In the genomic region with DNA sequence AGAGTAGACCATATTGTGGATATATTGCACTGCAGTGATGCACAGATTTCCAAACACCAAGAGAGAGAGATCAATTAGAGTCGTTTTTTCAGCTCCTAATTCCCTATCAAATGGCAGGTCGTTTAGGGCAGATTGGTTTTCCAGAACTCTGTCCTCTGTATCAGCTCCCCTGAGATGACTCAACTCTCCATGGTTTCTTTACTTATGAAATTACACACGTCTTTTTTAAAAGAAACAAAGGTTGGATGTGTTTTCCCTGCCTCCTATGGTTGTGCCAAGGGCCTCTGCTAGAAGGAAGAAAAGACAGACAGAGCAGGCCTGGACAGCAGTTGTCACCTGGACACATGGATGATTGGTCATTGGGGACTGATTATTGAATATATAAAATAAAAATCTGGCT, we compare ENCODE assay signal across 17 cellular contexts.
"Had no signal": no experiment of that assay in that cellular context is flagged by ENCODE, and none has a peak within 500 bp of the region (broad histone marks: within the 10 kb centered on the region; RNA-seq: fewer than 3 reads in every experiment).

No MANE protein-coding gene starts in this region.

- H3K9me3 ChIP-seq: adrenal gland, gastrocnemius medialis, neutrophil, ovary, prostate gland, testis had no signal

- DNase-seq: activated CD8-positive, alpha-beta memory T cell treated with anti-CD3 and anti-CD28 coated beads, Interleukin-2, amount 50 U/mL, for 4 hours; activated naive CD4-positive, alpha-beta T cell; activated T-cell treated with anti-CD3 and anti-CD28 coated beads, Interleukin-2, amount 50 U/mL, for 24 hours; adrenal gland; effector CD8-positive, alpha-beta T cell; gastrocnemius medialis; hypothalamus; left colon; mesenchymal stem cell; ovary; stimulated activated CD4-positive, alpha-beta T cell treated with anti-CD3 and anti-CD28 coated beads, Interleukin-2, amount 100 ng/mL, for 48 hours; stimulated activated CD8-positive, alpha-beta memory T cell treated with anti-CD3 and anti-CD28 coated beads, Interleukin-4, amount 100 ng/mL, for 48 hours; stimulated activated naive CD4-positive, alpha-beta T cell; T-helper 1 cell; testis had no signal

- H3K27ac ChIP-seq: adrenal gland, gastrocnemius medialis, neutrophil, ovary, prostate gland, testis had no signal

- H3K36me3 ChIP-seq: adrenal gland, gastrocnemius medialis, neutrophil, ovary, prostate gland had no signal

- H3K27me3 ChIP-seq: adrenal gland, gastrocnemius medialis, neutrophil, ovary, testis had no signal

- H3K4me1 ChIP-seq: adrenal gland, gastrocnemius medialis, prostate gland had no signal

- H3K4me3 ChIP-seq: adrenal gland, gastrocnemius medialis, ovary, prostate gland, testis had no signal
